In the genomic region with DNA sequence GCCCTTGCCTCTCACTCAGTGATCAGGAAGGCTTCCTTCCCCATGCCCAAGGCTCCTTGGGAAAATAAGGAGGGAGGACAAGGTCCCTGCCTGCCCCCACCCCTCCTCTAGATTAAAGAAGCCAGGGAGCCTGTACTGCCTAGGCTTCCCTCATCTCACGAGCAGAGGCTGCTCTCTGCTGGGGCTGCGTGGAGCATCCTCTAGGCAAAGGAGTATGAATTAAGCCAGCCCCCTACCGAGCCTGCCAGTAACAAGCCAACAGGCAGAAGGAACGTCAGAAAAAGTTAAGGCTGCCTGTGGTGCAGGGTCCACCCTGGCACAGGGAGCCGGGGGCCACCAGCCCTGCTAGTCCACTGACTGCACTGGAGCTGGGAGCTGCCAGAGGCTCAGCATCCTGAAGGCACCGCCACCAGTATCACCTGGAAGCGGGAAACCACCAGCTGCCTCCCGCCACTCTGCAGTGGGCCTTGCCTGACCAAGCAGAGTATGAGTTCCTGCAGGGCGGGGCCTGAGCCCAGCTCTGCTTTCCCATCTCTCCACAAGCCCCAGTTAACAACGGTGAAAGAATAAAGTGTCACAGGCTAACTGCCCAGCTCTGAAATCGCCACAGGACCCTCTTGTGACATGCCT, we compare ENCODE assay signal across 1 cellular context.
TF ChIP-seq lines count a peak whose summit lies in the region.

No MANE protein-coding gene starts in this region.

TF ChIP-seq in HEK293, 187 proteins besides CTCF, POLR2A, EP300 and RAD21 (continued from another document):
- TF ChIP-seq, protein P1, sequence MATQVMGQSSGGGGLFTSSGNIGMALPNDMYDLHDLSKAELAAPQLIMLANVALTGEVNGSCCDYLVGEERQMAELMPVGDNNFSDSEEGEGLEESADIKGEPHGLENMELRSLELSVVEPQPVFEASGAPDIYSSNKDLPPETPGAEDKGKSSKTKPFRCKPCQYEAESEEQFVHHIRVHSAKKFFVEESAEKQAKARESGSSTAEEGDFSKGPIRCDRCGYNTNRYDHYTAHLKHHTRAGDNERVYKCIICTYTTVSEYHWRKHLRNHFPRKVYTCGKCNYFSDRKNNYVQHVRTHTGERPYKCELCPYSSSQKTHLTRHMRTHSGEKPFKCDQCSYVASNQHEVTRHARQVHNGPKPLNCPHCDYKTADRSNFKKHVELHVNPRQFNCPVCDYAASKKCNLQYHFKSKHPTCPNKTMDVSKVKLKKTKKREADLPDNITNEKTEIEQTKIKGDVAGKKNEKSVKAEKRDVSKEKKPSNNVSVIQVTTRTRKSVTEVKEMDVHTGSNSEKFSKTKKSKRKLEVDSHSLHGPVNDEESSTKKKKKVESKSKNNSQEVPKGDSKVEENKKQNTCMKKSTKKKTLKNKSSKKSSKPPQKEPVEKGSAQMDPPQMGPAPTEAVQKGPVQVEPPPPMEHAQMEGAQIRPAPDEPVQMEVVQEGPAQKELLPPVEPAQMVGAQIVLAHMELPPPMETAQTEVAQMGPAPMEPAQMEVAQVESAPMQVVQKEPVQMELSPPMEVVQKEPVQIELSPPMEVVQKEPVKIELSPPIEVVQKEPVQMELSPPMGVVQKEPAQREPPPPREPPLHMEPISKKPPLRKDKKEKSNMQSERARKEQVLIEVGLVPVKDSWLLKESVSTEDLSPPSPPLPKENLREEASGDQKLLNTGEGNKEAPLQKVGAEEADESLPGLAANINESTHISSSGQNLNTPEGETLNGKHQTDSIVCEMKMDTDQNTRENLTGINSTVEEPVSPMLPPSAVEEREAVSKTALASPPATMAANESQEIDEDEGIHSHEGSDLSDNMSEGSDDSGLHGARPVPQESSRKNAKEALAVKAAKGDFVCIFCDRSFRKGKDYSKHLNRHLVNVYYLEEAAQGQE (tag by site-specific recombination; IDR thresholded peaks at IDR 0.05): no peak
- TF ChIP-seq ZNF311 (tag by site-specific recombination; IDR thresholded peaks at IDR 0.05; ENCODE audit: borderline replicate concordance) (no peak), ZIC2 (tag by site-specific recombination; IDR thresholded peaks at IDR 0.05) (peak; percentile 76), ZBTB11 (tag by site-specific recombination; conservative IDR thresholded peaks at IDR 0.05; ENCODE audit: low read depth) (no peak), ZNF148 (tag by site-specific recombination; IDR thresholded peaks at IDR 0.05; ENCODE audit: borderline replicate concordance) (no peak), ZNF2 (tag by site-specific recombination; IDR thresholded peaks at IDR 0.05) (no peak), ZNF624 (tag by site-specific recombination; IDR thresholded peaks at IDR 0.05) (no peak), ZNF404 (tag by site-specific recombination; IDR thresholded peaks at IDR 0.05) (no peak)
